ENCODE assay signal across 14 cellular contexts in the genomic region with DNA sequence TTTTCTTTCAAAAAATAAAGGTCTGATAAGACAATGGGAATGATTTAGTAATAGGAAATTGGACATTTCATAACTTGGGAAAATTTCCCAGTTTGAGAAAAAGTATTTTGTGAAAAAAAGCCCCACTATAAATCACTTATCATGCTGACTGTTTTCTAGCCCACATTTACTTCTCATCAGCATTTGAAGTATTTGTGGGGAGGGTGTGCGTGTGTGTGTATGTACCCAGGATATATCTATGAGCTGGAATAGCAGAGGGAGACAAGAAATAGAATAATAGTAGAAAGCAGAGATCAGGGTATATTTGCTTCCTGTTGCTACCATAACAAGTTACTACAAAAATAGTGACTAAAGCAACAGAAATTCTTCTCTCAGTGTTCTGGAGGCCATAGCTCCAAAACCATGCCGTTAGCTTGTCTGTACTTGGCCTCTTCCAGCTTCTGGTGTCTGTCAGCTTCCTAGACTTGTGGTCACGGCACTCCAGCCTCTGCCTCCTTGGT.
DNase-seq lines count a peak whose midpoint lies in the region; ATAC-seq, FAIRE-seq and TF ChIP-seq lines count a peak whose summit lies in the region.
"Had no signal": no experiment of that assay in that cellular context is flagged by ENCODE, and none has a peak within 500 bp of the region (broad histone marks: within the 10 kb centered on the region; RNA-seq: fewer than 3 reads in every experiment).

No MANE protein-coding gene starts in this region.

- no peak overlapping the region for H3K4me3 ChIP-seq in fibroblast of mammary gland (ENCODE audit: control insufficient read depth, low read depth, low read length)
- H3K4me3 ChIP-seq in pancreas = no peak overlapping the region
- no peak overlapping the region for H3K4me3 ChIP-seq in testis
- H3K4me3 ChIP-seq: right lobe of liver had no signal

- H3K36me3 ChIP-seq in pancreas (peaks cover 0 to 4% (median 0%) of the 10 kb centered on the region in 3 donors), testis (ENCODE audit: low read depth, missing control alignments) (no peaks in the 10 kb centered on the region)

- H3K36me3 Mint-ChIP-seq in T-helper 17 cell (ENCODE audit: low read depth) = peaks cover 5% of the 10 kb centered on the region

- H3K27ac Mint-ChIP-seq in T-helper 17 cell = peak overlapping the region; percentile 82
- H3K27ac Mint-ChIP-seq: activated CD4-positive, alpha-beta memory T cell treated with anti-CD3 and anti-CD28 coated beads for 36 hours; memory B cell had no signal

- ATAC-seq in T-helper 17 cell = no peak
- ATAC-seq in pancreas = peak in 3 of 4 donors; percentile 33 to 54 (median 43)

- H3K27me3 ChIP-seq in pancreas = no peaks in the 10 kb centered on the region
- H3K27me3 ChIP-seq in testis = no peaks in the 10 kb centered on the region
- H3K27me3 ChIP-seq: right lobe of liver had no signal

- peak; percentile 74 for DNase-seq in AG20443 (ENCODE audit: low spot score)
- DNase-seq in T-helper 17 cell = no peak
- peak; percentile 77 for DNase-seq in fibroblast of mammary gland (ENCODE audit: low read depth)
- no peak for DNase-seq in pancreas
- DNase-seq in COLO668 (lab: John Stamatoyannopoulos, UW; ENCODE audit: unreplicated experiment) = no peak
- DNase-seq in testis = no peak
- no peak for DNase-seq in activated CD4-positive, CD25-positive, alpha-beta regulatory T cell (lab: John Stamatoyannopoulos, UW)
- no peak for DNase-seq in stimulated activated CD4-positive, alpha-beta T cell treated with anti-CD3 and anti-CD28 coated beads, Interleukin-2, amount 100 ng/mL, for 48 hours
- DNase-seq: activated CD4-positive, alpha-beta memory T cell treated with anti-CD3 and anti-CD28 coated beads for 36 hours; NCI-H526 treated with DMSO at 0.1 percent for 48 hours; right lobe of liver; stimulated activated CD8-positive, alpha-beta memory T cell treated with anti-CD3 and anti-CD28 coated beads, Interleukin-4, amount 100 ng/mL, for 48 hours had no signal

- H3K4me1 ChIP-seq in pancreas = no peaks in the 10 kb centered on the region
- peaks cover 3% of the 10 kb centered on the region for H3K4me1 ChIP-seq in testis
- H3K4me1 ChIP-seq: right lobe of liver had no signal

- H3K9me3 ChIP-seq in T-helper 17 cell (ENCODE audit: control insufficient read depth, low read length, poor library complexity, severe bottlenecking) (no peaks in the 10 kb centered on the region), pancreas (no peaks in the 10 kb centered on the region), testis (no peaks in the 10 kb centered on the region)
- H3K9me3 ChIP-seq: right lobe of liver had no signal

- intact Hi-C loops in pancreas (cut with DNase I) (no loop called here), testis (cut with DNase I; ENCODE audit: low total_unique reads) (no loop called here)

- H3K27ac ChIP-seq in pancreas (no peak overlapping the region), testis (no peak overlapping the region)
- H3K27ac ChIP-seq: right lobe of liver had no signal

- H3K27me3 Mint-ChIP-seq in T-helper 17 cell = no peaks in the 10 kb centered on the region
- H3K27me3 Mint-ChIP-seq: activated CD4-positive, alpha-beta memory T cell treated with anti-CD3 and anti-CD28 coated beads for 36 hours; memory B cell had no signal

- no peak for FAIRE-seq in pancreas (lab: Jason Lieb, UNC)
- FAIRE-seq: frontal cortex had no signal

- peaks cover 4% of the 10 kb centered on the region for H3K4me1 Mint-ChIP-seq in T-helper 17 cell
- H3K4me1 Mint-ChIP-seq: memory B cell had no signal

- 93% methylated on average over 3 of the region's 3 CpGs for WGBS in pancreas, 2 donors
- WGBS in testis, 2 donors = 69 to 70% methylated on average over 3 of the region's 3 CpGs

- TF ChIP-seq CTCF in fibroblast of mammary gland (conservative IDR thresholded peaks at IDR 0.05; ENCODE audit: control insufficient read depth, insufficient read depth, low read depth, low read length) (no peak), pancreas (IDR thresholded peaks at IDR 0.05) (no peak), testis (IDR thresholded peaks at IDR 0.05) (no peak)

- H3K4me3 Mint-ChIP-seq in T-helper 17 cell = no peak overlapping the region
- H3K4me3 Mint-ChIP-seq: activated CD4-positive, alpha-beta memory T cell treated with anti-CD3 and anti-CD28 coated beads for 36 hours; memory B cell had no signal

- no peak for TF ChIP-seq POLR2A in testis (IDR thresholded peaks at IDR 0.05)

Comparison
In these comparisons a context has a peak if more than half of its experiments do, and no peak if none do; other contexts are left out.
1. DNase-seq: peak in AG20443 (single experiment) and fibroblast of mammary gland (single experiment); none in T-helper 17 cell (0 of 3), pancreas (0 of 6), COLO668 (single experiment), testis (single experiment), activated CD4-positive, CD25-positive, alpha-beta regulatory T cell (0 of 4) and stimulated activated CD4-positive, alpha-beta T cell treated with anti-CD3 and anti-CD28 coated beads, Interleukin-2, amount 100 ng/mL, for 48 hours (0 of 2).